Comparison of ENCODE assay signal across 8 cellular contexts in the genomic region with DNA sequence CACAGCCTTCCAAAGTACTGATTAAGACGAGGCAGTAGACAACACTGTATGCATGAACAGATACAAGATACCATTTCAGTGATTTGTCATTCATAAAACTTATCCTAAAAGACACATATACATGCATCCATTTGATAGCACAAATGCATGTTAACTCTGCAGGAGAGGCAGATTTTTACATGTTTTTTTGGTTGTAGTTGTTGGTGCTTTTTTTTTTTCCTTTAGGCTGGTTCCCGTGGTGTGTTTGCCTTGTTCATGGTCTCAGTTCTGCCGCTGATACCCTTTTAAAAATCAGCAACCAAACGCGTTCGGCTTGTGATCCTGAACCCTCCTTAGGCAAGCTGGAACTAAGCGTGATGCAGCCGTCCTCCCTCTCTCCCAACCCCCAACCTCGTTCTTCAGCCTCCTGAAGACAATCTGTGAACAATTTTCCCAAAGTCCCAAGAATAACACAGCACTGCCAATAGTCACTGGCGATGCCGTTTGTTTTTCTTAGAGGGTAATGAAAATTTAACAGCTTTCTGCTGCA. TPM values are rescaled to one million over a fixed set of nuclear protein-coding genes. Genes with fewer than 3 reads are reported as not detected.
DNase-seq lines count a peak whose midpoint lies in the region; ATAC-seq, FAIRE-seq and TF ChIP-seq lines count a peak whose summit lies in the region.

No MANE protein-coding gene starts in this region.

- H3K4me3 ChIP-seq in A549: peak overlapping the region; percentile 73
- H3K4me3 ChIP-seq in HUES6 (ENCODE audit: low read depth, low read length): peak overlapping the region; percentile 71
- H3K4me3 ChIP-seq in colonic mucosa: peak overlapping the region; percentile 62
- peak overlapping the region; percentile 70 to 91 for H3K4me3 ChIP-seq in muscle layer of duodenum (ENCODE audit: low read depth in 1 of 2, low read length in 2 of 2)

- TF ChIP-seq RAD21 in A549 (conservative IDR thresholded peaks at IDR 0.05 in 1 of 2, IDR thresholded peaks at IDR 0.05 in 1 of 2): no peak

- H3K36me3 ChIP-seq in HUES6 (ENCODE audit: control insufficient read depth, insufficient read depth, low read length) (no peaks in the 10 kb centered on the region), colonic mucosa (no peaks in the 10 kb centered on the region), muscle layer of duodenum (ENCODE audit: control insufficient read depth in 1 of 2, insufficient read depth in 2 of 2, low read length in 2 of 2) (no peaks in the 10 kb centered on the region)

- H3K9ac ChIP-seq in HUES6 (ENCODE audit: low read length): peak overlapping the region; percentile 64
- no peak overlapping the region for H3K9ac ChIP-seq in colonic mucosa (ENCODE audit: low read depth in 2 of 2, low read length in 2 of 2)

- POLR2A ChIA-PET in A549 (lab: Yijun Ruan, JAX): no interaction called here

- in situ Hi-C loops in KBM-7 (cut with MboI; ENCODE audit: low pct_unique_long_range_greater_than_20kb, low sequenced_read_pairs): no loop called here

- no peak for TF ChIP-seq CTCF in A549 (IDR thresholded peaks at IDR 0.05)
- TF ChIP-seq CTCF in colonic mucosa (IDR thresholded peaks at IDR 0.05): no peak

- TF ChIP-seq POLR2A in A549 (IDR thresholded peaks at IDR 0.05; ENCODE audit: low read length): no peak

- H3K4me1 ChIP-seq in A549 (peaks cover 18% of the 10 kb centered on the region; the same call in 1 of the 3 replicates), HUES6 (ENCODE audit: control insufficient read depth, insufficient read depth, low read length) (peaks cover 14% of the 10 kb centered on the region; the same call in 1 of the 2 replicates), colonic mucosa (no peaks in the 10 kb centered on the region), muscle layer of duodenum (ENCODE audit: control insufficient read depth in 1 of 2, insufficient read depth in 2 of 2, low read length in 2 of 2) (peaks cover 4 to 40% of the 10 kb centered on the region in 2 donors)

- no peak for FAIRE-seq in A549 (lab: Jason Lieb, UNC)

- 35% methylated on average over 11 of the region's 11 CpGs for WGBS in A549 (ENCODE audit: missing lambda C conversion rate)

- H3K27me3 ChIP-seq in HUES6 (ENCODE audit: control insufficient read depth, insufficient read depth, low read length): peaks cover 53% of the 10 kb centered on the region
- H3K27me3 ChIP-seq in colonic mucosa: peaks cover 34% of the 10 kb centered on the region
- peaks cover 21% of the 10 kb centered on the region for H3K27me3 ChIP-seq in muscle layer of duodenum (ENCODE audit: low read depth, low read length)

- peak overlapping the region; percentile 99 for H3K4me2 ChIP-seq in A549

- no peaks in the 10 kb centered on the region for H3K9me3 ChIP-seq in A549
- H3K9me3 ChIP-seq in HUES6 (ENCODE audit: control insufficient read depth, insufficient read depth, low read depth, low read length): no peaks in the 10 kb centered on the region
- no peaks in the 10 kb centered on the region for H3K9me3 ChIP-seq in colonic mucosa
- no peaks in the 10 kb centered on the region for H3K9me3 ChIP-seq in muscle layer of duodenum (ENCODE audit: control insufficient read depth in 1 of 2, low read length in 2 of 2)

- H3K27ac ChIP-seq in A549 (no peak overlapping the region), HUES6 (ENCODE audit: low read depth, low read length) (no peak overlapping the region), colonic mucosa (peak overlapping the region; percentile 6), muscle layer of duodenum (ENCODE audit: low read length) (peak overlapping the region; percentile 16)

- no peak for TF ChIP-seq EP300 in A549 (IDR thresholded peaks at IDR 0.05)

- ATAC-seq in A549 (no peak), HG02884 (IDR thresholded peaks at IDR 0.05; ENCODE audit: unreplicated experiment) (no peak)

- no peak for DNase-seq in A549 (ENCODE audit: low read depth in 1 of 2, low spot score in 1 of 2)
- DNase-seq in colonic mucosa: no peak
- no peak for DNase-seq in middle frontal gyrus (ENCODE audit: extremely low spot score, low spot score)
- DNase-seq in SIG-M5 (lab: John Stamatoyannopoulos, UW): no peak
- no peak for DNase-seq in KBM-7

- intact Hi-C loops in colonic mucosa (cut with DNase I): no loop called here

- CTCF ChIA-PET in A549 (lab: Yijun Ruan, JAX): interaction anchor here (0.6 to 1.9 kb wide), 3 partner anchors 9 to 105 kb away, joined by 3 to 6 read pairs (median 3); no protein-coding TSS in a partner anchor

TF ChIP-seq in A549, 52 proteins besides CTCF, POLR2A, EP300 and RAD21:
- TF ChIP-seq RNF2 (IDR thresholded peaks at IDR 0.05; ENCODE audit: borderline replicate concordance, low read depth) (no peak), CBX8 (IDR thresholded peaks at IDR 0.05) (peak; percentile 82), HEYL (CRISPR knock-in tag; IDR thresholded peaks at IDR 0.05) (no peak), BHLHE40 (IDR thresholded peaks at IDR 0.05; ENCODE audit: low read depth, low read length) (no peak), MAZ (IDR thresholded peaks at IDR 0.05; ENCODE audit: borderline replicate concordance, low read depth, low read length) (no peak), SMC3 (IDR thresholded peaks at IDR 0.05) (no peak), SREBF2 (IDR thresholded peaks at IDR 0.05) (no peak), FOSL2 (IDR thresholded peaks at IDR 0.05) (no peak), FOSL2 (CRISPR knock-in tag; IDR thresholded peaks at IDR 0.05) (no peak)

RNA-seq across cellular contexts. Expression of a gene that starts 1.2 kb away (rescaled TPM):
- polyA plus RNA-seq in A549 (2011; rRNA removed) (1.4 and 1.8 TPM in 2 replicates), A549 (2017; fragmentation: RNase III; extraction: RNeasy Plus Mini Kit Qiagen cat#74134 plus additional on column Dnase treatment) (1.1 to 1.5 TPM (median 1.4 TPM) in 3 replicates)
- polyA plus RNA-seq in A549 (2012; cell fraction: cytosol; rRNA removed): 0.21 and 0.45 TPM in 2 replicates
- 0.10 and 0.45 TPM in 2 replicates for polyA plus RNA-seq in A549 (2012; cell fraction: nucleus; rRNA removed)
- 1.6 and 4.1 TPM in 2 replicates for polyA minus RNA-seq in A549 (2011; rRNA and poly(A)+ RNA removed)
- total RNA-seq in colonic mucosa: 1 to 10 TPM; 1.1 to 2.9 TPM

Comparison
In these comparisons a context has a peak if more than half of its experiments do, and no peak if none do; other contexts are left out.
1. H3K27ac ChIP-seq: peak in colonic mucosa (single experiment) and muscle layer of duodenum (single experiment); none in A549 (0 of 2) and HUES6 (single experiment).
2. Peak in every context shown above with its lines, with median percentiles within 50 percentile points of each other: H3K4me3 ChIP-seq.